In the genomic region with DNA sequence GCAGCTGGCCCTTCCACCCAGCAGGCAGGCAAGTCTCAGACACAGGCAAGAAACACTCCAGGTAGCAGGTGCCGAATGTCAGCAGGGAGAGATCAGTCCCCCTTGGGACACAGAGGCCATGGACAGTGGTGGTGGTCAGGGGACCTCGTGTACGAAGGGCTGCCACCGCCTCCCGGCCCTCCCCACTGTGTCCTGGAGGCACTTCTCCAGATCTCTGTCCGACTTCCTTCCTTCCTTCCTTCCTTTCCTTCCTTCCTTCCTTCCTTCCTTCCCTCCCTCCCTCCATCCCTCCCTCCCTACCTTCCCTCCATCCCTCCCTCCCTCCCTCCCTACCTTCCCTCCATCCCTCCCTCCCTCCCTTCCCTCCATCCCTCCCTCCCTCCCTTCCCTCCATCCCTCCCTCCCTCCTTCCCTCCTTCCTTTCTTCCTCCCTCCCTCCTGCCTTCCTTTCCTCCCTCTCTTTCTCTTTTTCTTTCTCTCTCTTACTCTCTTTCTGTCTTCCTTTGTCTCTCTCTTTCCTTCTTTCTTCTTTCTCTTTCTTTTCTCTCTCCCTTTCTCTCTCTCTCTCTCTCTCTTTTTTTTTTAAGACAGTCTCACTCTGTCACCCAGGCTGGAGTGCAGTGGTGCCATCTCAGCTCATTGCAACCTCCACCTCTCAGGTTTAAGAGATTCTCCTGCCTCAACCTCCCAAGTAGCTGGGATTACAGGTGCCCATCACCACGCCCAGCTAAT, we compare ENCODE assay signal across 2 cellular contexts. TPM values are rescaled to one million over a fixed set of nuclear protein-coding genes. Genes with fewer than 3 reads are reported as not detected.
"Had no signal": no experiment of that assay in that cellular context is flagged by ENCODE, and none has a peak within 500 bp of the region (broad histone marks: within the 10 kb centered on the region; RNA-seq: fewer than 3 reads in every experiment).

No MANE protein-coding gene starts in this region.

RNA-seq across cellular contexts. Expression of gene GNG7, which starts 51.3 kb away (rescaled TPM):
- total RNA-seq: fibroblast of villous mesenchyme, myocyte had no signal
